In genomic region chr19:53254451-53255341, GRCh38 we compare ENCODE assay signal across 8 cellular contexts. TPM values are rescaled to one million over a fixed set of nuclear protein-coding genes. Genes with fewer than 3 reads are reported as not detected.
A peak's percentile ranks its signal among the peaks of the same experiment; 100 is the strongest.
DNase-seq lines count a peak whose midpoint lies in the region; TF ChIP-seq lines count a peak whose summit lies in the region.

Gene ZNF677 (minus strand): TSS chr19:53254873. CDS start chr19:53251550, 3,323 bp downstream.

- DNase-seq in GM13976 (ENCODE audit: low spot score) (peak; percentile 74), SK-MEL-5 (ENCODE audit: low read depth, low spot score) (peak; percentile 62), head of caudate nucleus (peak; percentile 90 to 99 (median 98)), occipital lobe (lab: John Stamatoyannopoulos, UW) (peak; percentile 92), NCI-H1048 (lab: John Stamatoyannopoulos, UW) (no peak), RPMI8226 (no peak)

- peaks cover 38% of the 10 kb centered on the region for H3K9me3 Mint-ChIP-seq in activated naive CD8-positive, alpha-beta T cell (ENCODE audit: low read depth)

- H3K4me3 Mint-ChIP-seq in activated naive CD8-positive, alpha-beta T cell = peak within 1 kb of the TSS; percentile 89

- no peaks in the 10 kb centered on the region for H3K4me1 ChIP-seq in stomach smooth muscle (ENCODE audit: control insufficient read depth, insufficient read depth, low read length)

- intact Hi-C loops in head of caudate nucleus (cut with DNase I) = no loop called here

- H3K9me3 ChIP-seq in stomach smooth muscle (ENCODE audit: control insufficient read depth in 2 of 2, low read length in 2 of 2) = peaks cover 2 to 7% of the 10 kb centered on the region in 2 donors

- H3K9ac ChIP-seq in stomach smooth muscle (ENCODE audit: low read length in 2 of 2) = peak within 1 kb of the TSS; percentile 95 to 98

- peaks cover 10% of the 10 kb centered on the region for H3K4me1 Mint-ChIP-seq in activated naive CD8-positive, alpha-beta T cell (ENCODE audit: low read depth)

- H3K27ac Mint-ChIP-seq in activated naive CD8-positive, alpha-beta T cell = no peak within 1 kb of the TSS

- peak within 1 kb of the TSS; percentile 97 to 100 for H3K4me3 ChIP-seq in stomach smooth muscle (ENCODE audit: low read length in 2 of 2)

- peaks cover 43% of the 10 kb centered on the region for H3K36me3 Mint-ChIP-seq in activated naive CD8-positive, alpha-beta T cell

- H3K27me3 ChIP-seq in stomach smooth muscle (ENCODE audit: control insufficient read depth in 1 of 2, insufficient read depth in 2 of 2, low read length in 2 of 2) = no peaks in the 10 kb centered on the region

- peak within 1 kb of the TSS; percentile 89 for H3K27ac ChIP-seq in stomach smooth muscle (ENCODE audit: low read length)

- peaks cover 21 to 24% of the 10 kb centered on the region in 2 donors for H3K36me3 ChIP-seq in stomach smooth muscle (ENCODE audit: control insufficient read depth in 2 of 2, insufficient read depth in 2 of 2, low read length in 2 of 2)

- in situ Hi-C loops in GM13976 (cut with MboI; ENCODE audit: low sequenced_read_pairs, unreplicated experiment) (no loop called here), SK-MEL-5 (cut with HindIII; ENCODE audit: low pct_unique_long_range_greater_than_20kb, low sequenced_read_pairs) (no loop called here)

- TF ChIP-seq CTCF in GM13976 (IDR thresholded peaks at IDR 0.05; ENCODE audit: borderline replicate concordance, control extremely low read depth, extremely low read depth, insufficient read depth, missing control alignments) = no peak

- peaks cover 4% of the 10 kb centered on the region for H3K27me3 Mint-ChIP-seq in activated naive CD8-positive, alpha-beta T cell

RNA-seq across cellular contexts. Expression of gene ZNF677, which starts in this region (rescaled TPM):
- total RNA-seq in SK-MEL-5 (2014; rRNA removed; shearing (Covaris generic)) = 6.2 and 8.0 TPM in 2 replicates
- polyA plus RNA-seq in SK-MEL-5 (2015; cell fraction: cytosol; rRNA removed) = 6.9 and 15.6 TPM in 2 replicates
- polyA plus RNA-seq in SK-MEL-5 (2015; cell fraction: nucleus; rRNA removed) = 15.7 and 20.4 TPM in 2 replicates
- total RNA-seq in occipital lobe = 39.0 TPM

Comparison
In these comparisons a context has a peak if more than half of its experiments do, and no peak if none do; other contexts are left out.
1. DNase-seq: peak in GM13976 (single experiment), SK-MEL-5 (single experiment), head of caudate nucleus (42 of 42) and occipital lobe (single experiment); none in NCI-H1048 (single experiment) and RPMI8226 (single experiment).